14 cellular contexts compared by ENCODE assay signal in the genomic region with DNA sequence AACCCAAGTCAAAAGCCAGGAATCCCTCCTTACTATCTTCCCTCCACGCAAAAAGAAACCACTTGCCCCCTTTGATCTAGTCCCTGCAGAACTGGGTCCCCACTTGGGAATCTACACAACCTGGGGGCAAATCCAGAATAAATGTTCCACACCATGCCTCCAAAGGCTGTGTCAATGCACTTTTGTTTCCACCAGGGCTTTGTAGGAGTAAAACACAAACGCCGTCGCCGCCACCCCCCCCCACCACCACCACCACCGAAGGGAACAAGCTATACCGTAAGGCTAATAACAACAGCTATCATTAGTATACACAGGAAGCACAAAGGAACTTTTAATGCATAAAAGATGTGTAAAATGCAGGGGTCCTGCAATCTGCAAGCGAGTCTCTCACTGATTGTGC. TPM values are rescaled to one million over a fixed set of nuclear protein-coding genes. Genes with fewer than 3 reads are reported as not detected.
A peak's percentile ranks its signal among the peaks of the same experiment; 100 is the strongest.
DNase-seq lines count a peak whose midpoint lies in the region; ATAC-seq and TF ChIP-seq lines count a peak whose summit lies in the region.
"Had no signal": no experiment of that assay in that cellular context is flagged by ENCODE, and none has a peak within 500 bp of the region (broad histone marks: within the 10 kb centered on the region; RNA-seq: fewer than 3 reads in every experiment).

No MANE protein-coding gene starts in this region.

- peak overlapping the region; percentile 74 for H3K4me2 ChIP-seq in OCI-LY1 (ENCODE audit: low read length)
- H3K4me2 ChIP-seq: A549 had no signal

- H3K27me3 ChIP-seq in OCI-LY1 (ENCODE audit: insufficient read depth, low read length): no peaks in the 10 kb centered on the region
- H3K27me3 ChIP-seq: testis had no signal

- H3K9me3 Mint-ChIP-seq in progenitor cell of endocrine pancreas (ENCODE audit: low read depth): no peaks in the 10 kb centered on the region

- H3F3A ChIP-seq in OCI-LY1 (ENCODE audit: insufficient read depth, low read length): no peaks in the 10 kb centered on the region

- no peaks in the 10 kb centered on the region for H4K20me1 ChIP-seq in OCI-LY1 (ENCODE audit: insufficient read depth, low read length)

- H3K9ac ChIP-seq in OCI-LY1 (ENCODE audit: low read length): no peak overlapping the region; the same call in 1 of the 2 replicates

- no peaks in the 10 kb centered on the region for H3K9me3 ChIP-seq in OCI-LY1 (ENCODE audit: low read length)
- H3K9me3 ChIP-seq: A549, testis had no signal

- H3K27me3 Mint-ChIP-seq in progenitor cell of endocrine pancreas: peaks cover 1% of the 10 kb centered on the region

- no peaks in the 10 kb centered on the region for H3K36me3 Mint-ChIP-seq in progenitor cell of endocrine pancreas (ENCODE audit: insufficient read depth)

- peaks cover 14% of the 10 kb centered on the region; the same call in 1 of the 2 replicates for H3K36me3 ChIP-seq in OCI-LY1 (ENCODE audit: insufficient read depth, low read length)

- peak overlapping the region; percentile 66 for H3K4me3 Mint-ChIP-seq in progenitor cell of endocrine pancreas (ENCODE audit: low read depth)

- TF ChIP-seq CTCF in OCI-LY1 (IDR thresholded peaks at IDR 0.05; ENCODE audit: low read length): no peak
- no peak for TF ChIP-seq CTCF in coronary artery (IDR thresholded peaks at IDR 0.05)
- no peak for TF ChIP-seq CTCF in progenitor cell of endocrine pancreas (IDR thresholded peaks at IDR 0.05; ENCODE audit: unreplicated experiment)

- H3K4me3 ChIP-seq in OCI-LY1 (ENCODE audit: low read depth, low read length, poor library complexity, severe bottlenecking) (peak overlapping the region; percentile 55), coronary artery (peak overlapping the region; percentile 67)
- H3K4me3 ChIP-seq: A549 had no signal

- peaks cover 6% of the 10 kb centered on the region; the same call in 1 of the 2 replicates for H3K79me2 ChIP-seq in OCI-LY1 (ENCODE audit: insufficient read depth, low read length)

- peaks cover 55% of the 10 kb centered on the region for H3K4me1 Mint-ChIP-seq in progenitor cell of endocrine pancreas (ENCODE audit: low read depth)

- no peak overlapping the region for H2AFZ ChIP-seq in OCI-LY1 (ENCODE audit: low read length)

- peaks cover 26% of the 10 kb centered on the region for H3K4me1 ChIP-seq in OCI-LY1 (ENCODE audit: insufficient read depth, low read length, severe bottlenecking)

- DNase-seq in NCI-H748 (lab: John Stamatoyannopoulos, UW; ENCODE audit: unreplicated experiment) (peak; percentile 23), NCI-H748 treated with DMSO at 0.1 percent for 48 hours (lab: John Stamatoyannopoulos, UW) (no peak), coronary artery (ENCODE audit: low spot score) (no peak), progenitor cell of endocrine pancreas (ENCODE audit: low spot score, unreplicated experiment) (no peak), kidney tubule cell (ENCODE audit: low spot score) (no peak)
- DNase-seq: hypothalamus; NCI-H187 treated with DMSO at 0.1 percent for 48 hours; SIG-M5; stimulated activated CD4-positive, alpha-beta T cell treated with anti-CD3 and anti-CD28 coated beads, Interleukin-1b, Interleukin-23, amount 100 ng/mL, for 48 hours; testis had no signal

- H3K27ac ChIP-seq in OCI-LY1 (ENCODE audit: low read depth, low read length, poor library complexity, severe bottlenecking) (no peak overlapping the region), coronary artery (no peak overlapping the region)
- H3K27ac ChIP-seq: A549, testis had no signal

- no peaks in the 10 kb centered on the region for H3K9me2 ChIP-seq in OCI-LY1 (ENCODE audit: low read depth, low read length)

- H3K27ac Mint-ChIP-seq in progenitor cell of endocrine pancreas: peak overlapping the region; percentile 64

- no peak for ATAC-seq in esophagus mucosa
- no peak for ATAC-seq in GM19328 (IDR thresholded peaks at IDR 0.05; ENCODE audit: unreplicated experiment)
- ATAC-seq: A549 had no signal

RNA-seq across cellular contexts. Expression of a gene that starts 13.3 kb away (rescaled TPM):
- 20.5 TPM in 2 replicates for total RNA-seq in progenitor cell of endocrine pancreas
- total RNA-seq in esophagus mucosa: 16.2 TPM
